Comparison of ENCODE assay signal across 1 cellular context in the genomic region with DNA sequence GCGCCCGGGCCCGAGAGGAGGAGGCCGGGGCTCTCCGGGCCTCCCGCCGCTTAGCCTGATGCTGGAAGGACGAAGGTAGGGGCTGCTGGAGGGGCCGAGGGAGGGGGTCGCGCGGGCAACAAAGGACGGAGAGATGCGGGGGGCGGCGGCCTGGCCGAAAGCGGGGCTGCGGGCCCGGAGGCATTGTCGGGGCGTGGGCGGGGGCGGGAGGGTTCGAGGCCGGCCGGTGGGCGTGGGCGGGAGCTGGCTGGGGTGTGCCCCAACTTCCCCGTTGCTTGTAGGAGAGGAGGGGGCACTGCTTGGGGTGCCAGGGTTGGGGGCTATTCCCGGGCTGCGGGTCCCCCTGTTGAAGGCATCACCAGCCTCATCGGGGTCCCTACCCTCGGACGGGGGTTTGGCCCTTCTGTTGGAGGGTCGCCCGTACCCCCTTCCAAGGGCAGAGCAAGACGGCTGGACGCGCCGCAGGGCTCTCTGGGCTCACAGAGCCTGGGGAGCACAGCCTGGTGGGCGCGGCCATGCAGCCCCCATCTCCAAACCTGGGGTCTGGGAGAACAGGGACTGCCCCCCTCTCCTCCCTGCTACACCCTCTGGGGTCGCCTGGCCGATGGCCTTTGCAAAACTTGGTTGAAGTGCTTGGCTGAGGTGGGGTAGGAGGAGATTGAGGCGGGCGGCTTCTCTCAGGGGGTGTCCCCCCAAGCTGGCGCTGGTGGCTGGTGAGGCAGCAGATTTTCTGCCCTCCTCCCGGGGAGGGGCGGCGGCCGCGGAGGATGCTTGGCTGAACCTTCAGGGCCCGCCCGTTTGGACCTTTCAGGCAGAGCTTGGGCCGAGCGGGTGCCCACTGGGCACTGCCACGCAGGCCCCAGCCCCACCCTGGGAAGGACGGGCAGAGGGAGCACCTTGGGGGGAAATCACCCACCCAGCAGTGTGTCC.
A peak's percentile ranks its signal among the peaks of the same experiment; 100 is the strongest.
TF ChIP-seq lines count a peak whose summit lies in the region.

No MANE protein-coding gene starts in this region.

TF ChIP-seq in HepG2, 621 proteins besides CTCF, POLR2A, EP300 and RAD21 (continued from another document and continues in another):
- no peak for TF ChIP-seq ZNF441 (CRISPR knock-in tag; IDR thresholded peaks at IDR 0.05; ENCODE audit: borderline replicate concordance)
- TF ChIP-seq, protein P1, sequence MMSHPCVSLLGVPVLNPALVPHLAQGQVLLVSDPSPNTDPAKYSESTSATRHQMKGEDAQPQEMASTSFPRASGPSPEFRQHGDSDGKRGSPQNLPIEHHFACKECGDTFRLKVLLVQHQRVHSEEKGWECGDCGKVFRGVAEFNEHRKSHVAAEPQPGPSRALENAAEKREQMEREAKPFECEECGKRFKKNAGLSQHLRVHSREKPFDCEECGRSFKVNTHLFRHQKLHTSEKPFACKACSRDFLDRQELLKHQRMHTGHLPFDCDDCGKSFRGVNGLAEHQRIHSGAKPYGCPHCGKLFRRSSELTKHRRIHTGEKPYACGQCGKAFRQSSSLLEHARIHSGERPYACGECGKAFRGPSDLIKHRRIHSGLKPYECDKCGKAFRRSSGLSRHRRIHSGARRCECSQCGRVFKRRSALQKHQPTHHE (CRISPR knock-in tag; IDR thresholded peaks at IDR 0.05; ENCODE audit: borderline replicate concordance) = no peak
- no peak for TF ChIP-seq ZFP36L2 (CRISPR knock-in tag; IDR thresholded peaks at IDR 0.05)
- TF ChIP-seq, protein P2, sequence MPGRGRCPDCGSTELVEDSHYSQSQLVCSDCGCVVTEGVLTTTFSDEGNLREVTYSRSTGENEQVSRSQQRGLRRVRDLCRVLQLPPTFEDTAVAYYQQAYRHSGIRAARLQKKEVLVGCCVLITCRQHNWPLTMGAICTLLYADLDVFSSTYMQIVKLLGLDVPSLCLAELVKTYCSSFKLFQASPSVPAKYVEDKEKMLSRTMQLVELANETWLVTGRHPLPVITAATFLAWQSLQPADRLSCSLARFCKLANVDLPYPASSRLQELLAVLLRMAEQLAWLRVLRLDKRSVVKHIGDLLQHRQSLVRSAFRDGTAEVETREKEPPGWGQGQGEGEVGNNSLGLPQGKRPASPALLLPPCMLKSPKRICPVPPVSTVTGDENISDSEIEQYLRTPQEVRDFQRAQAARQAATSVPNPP (CRISPR knock-in tag; IDR thresholded peaks at IDR 0.05) = no peak
- TF ChIP-seq, protein P3, sequence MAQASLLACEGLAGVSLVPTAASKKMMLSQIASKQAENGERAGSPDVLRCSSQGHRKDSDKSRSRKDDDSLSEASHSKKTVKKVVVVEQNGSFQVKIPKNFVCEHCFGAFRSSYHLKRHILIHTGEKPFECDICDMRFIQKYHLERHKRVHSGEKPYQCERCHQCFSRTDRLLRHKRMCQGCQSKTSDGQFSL (CRISPR knock-in tag; IDR thresholded peaks at IDR 0.05) = 0 out of 2 replicates have a peak, but pooled peaks have one; percentile 47
- TF ChIP-seq ZNF562 (CRISPR knock-in tag; IDR thresholded peaks at IDR 0.05; ENCODE audit: borderline replicate concordance) = no peak
- TF ChIP-seq, protein P4, sequence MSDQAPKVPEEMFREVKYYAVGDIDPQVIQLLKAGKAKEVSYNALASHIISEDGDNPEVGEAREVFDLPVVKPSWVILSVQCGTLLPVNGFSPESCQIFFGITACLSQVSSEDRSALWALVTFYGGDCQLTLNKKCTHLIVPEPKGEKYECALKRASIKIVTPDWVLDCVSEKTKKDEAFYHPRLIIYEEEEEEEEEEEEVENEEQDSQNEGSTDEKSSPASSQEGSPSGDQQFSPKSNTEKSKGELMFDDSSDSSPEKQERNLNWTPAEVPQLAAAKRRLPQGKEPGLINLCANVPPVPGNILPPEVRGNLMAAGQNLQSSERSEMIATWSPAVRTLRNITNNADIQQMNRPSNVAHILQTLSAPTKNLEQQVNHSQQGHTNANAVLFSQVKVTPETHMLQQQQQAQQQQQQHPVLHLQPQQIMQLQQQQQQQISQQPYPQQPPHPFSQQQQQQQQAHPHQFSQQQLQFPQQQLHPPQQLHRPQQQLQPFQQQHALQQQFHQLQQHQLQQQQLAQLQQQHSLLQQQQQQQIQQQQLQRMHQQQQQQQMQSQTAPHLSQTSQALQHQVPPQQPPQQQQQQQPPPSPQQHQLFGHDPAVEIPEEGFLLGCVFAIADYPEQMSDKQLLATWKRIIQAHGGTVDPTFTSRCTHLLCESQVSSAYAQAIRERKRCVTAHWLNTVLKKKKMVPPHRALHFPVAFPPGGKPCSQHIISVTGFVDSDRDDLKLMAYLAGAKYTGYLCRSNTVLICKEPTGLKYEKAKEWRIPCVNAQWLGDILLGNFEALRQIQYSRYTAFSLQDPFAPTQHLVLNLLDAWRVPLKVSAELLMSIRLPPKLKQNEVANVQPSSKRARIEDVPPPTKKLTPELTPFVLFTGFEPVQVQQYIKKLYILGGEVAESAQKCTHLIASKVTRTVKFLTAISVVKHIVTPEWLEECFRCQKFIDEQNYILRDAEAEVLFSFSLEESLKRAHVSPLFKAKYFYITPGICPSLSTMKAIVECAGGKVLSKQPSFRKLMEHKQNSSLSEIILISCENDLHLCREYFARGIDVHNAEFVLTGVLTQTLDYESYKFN (CRISPR knock-in tag; conservative IDR thresholded peaks at IDR 0.05) = no peak
- TF ChIP-seq, protein P5, sequence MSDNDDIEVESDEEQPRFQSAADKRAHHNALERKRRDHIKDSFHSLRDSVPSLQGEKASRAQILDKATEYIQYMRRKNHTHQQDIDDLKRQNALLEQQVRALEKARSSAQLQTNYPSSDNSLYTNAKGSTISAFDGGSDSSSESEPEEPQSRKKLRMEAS (IDR thresholded peaks at IDR 0.05) = peak; percentile 7; the same call in 1 of the 2 replicates
- 0 out of 2 replicates have a peak, but pooled peaks have one; percentile 32 for TF ChIP-seq ATF7-NPFF (CRISPR knock-in tag; IDR thresholded peaks at IDR 0.05; ENCODE audit: low read depth)
- TF ChIP-seq, protein P6, sequence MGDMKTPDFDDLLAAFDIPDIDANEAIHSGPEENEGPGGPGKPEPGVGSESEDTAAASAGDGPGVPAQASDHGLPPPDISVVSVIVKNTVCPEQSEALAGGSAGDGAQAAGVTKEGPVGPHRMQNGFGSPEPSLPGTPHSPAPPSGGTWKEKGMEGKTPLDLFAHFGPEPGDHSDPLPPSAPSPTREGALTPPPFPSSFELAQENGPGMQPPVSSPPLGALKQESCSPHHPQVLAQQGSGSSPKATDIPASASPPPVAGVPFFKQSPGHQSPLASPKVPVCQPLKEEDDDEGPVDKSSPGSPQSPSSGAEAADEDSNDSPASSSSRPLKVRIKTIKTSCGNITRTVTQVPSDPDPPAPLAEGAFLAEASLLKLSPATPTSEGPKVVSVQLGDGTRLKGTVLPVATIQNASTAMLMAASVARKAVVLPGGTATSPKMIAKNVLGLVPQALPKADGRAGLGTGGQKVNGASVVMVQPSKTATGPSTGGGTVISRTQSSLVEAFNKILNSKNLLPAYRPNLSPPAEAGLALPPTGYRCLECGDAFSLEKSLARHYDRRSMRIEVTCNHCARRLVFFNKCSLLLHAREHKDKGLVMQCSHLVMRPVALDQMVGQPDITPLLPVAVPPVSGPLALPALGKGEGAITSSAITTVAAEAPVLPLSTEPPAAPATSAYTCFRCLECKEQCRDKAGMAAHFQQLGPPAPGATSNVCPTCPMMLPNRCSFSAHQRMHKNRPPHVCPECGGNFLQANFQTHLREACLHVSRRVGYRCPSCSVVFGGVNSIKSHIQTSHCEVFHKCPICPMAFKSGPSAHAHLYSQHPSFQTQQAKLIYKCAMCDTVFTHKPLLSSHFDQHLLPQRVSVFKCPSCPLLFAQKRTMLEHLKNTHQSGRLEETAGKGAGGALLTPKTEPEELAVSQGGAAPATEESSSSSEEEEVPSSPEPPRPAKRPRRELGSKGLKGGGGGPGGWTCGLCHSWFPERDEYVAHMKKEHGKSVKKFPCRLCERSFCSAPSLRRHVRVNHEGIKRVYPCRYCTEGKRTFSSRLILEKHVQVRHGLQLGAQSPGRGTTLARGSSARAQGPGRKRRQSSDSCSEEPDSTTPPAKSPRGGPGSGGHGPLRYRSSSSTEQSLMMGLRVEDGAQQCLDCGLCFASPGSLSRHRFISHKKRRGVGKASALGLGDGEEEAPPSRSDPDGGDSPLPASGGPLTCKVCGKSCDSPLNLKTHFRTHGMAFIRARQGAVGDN (CRISPR knock-in tag; IDR thresholded peaks at IDR 0.05) = peak; percentile 35
- TF ChIP-seq, protein P7, sequence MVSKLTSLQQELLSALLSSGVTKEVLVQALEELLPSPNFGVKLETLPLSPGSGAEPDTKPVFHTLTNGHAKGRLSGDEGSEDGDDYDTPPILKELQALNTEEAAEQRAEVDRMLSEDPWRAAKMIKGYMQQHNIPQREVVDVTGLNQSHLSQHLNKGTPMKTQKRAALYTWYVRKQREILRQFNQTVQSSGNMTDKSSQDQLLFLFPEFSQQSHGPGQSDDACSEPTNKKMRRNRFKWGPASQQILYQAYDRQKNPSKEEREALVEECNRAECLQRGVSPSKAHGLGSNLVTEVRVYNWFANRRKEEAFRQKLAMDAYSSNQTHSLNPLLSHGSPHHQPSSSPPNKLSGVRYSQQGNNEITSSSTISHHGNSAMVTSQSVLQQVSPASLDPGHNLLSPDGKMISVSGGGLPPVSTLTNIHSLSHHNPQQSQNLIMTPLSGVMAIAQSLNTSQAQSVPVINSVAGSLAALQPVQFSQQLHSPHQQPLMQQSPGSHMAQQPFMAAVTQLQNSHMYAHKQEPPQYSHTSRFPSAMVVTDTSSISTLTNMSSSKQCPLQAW (CRISPR knock-in tag; IDR thresholded peaks at IDR 0.05) = peak; percentile 63; the same call in 1 of the 2 replicates
- no peak for TF ChIP-seq ERF (CRISPR knock-in tag; IDR thresholded peaks at IDR 0.05)
- no peak for TF ChIP-seq NFE2L2 (IDR thresholded peaks at IDR 0.05; ENCODE audit: low read length)
- TF ChIP-seq DPF2 (CRISPR knock-in tag; IDR thresholded peaks at IDR 0.05; ENCODE audit: borderline replicate concordance, low read depth) = no peak
- no peak for TF ChIP-seq ATRX (CRISPR knock-in tag; IDR thresholded peaks at IDR 0.05; ENCODE audit: borderline replicate concordance)
- TF ChIP-seq ZNF362 (CRISPR knock-in tag; IDR thresholded peaks at IDR 0.05; ENCODE audit: borderline replicate concordance) = no peak
- no peak for TF ChIP-seq YEATS4 (CRISPR knock-in tag; IDR thresholded peaks at IDR 0.05; ENCODE audit: borderline replicate concordance)
- TF ChIP-seq POLR2AphosphoS2 (IDR thresholded peaks at IDR 0.05; ENCODE audit: low read depth, low read length) = no peak
- no peak for TF ChIP-seq DNMT1 (CRISPR knock-in tag; IDR thresholded peaks at IDR 0.05)
- TF ChIP-seq HDAC1 (CRISPR knock-in tag; IDR thresholded peaks at IDR 0.05) = peak; percentile 18; the same call in 1 of the 2 replicates
- no peak for TF ChIP-seq ETV6 (CRISPR knock-in tag; conservative IDR thresholded peaks at IDR 0.05)
- TF ChIP-seq ZNF652 (CRISPR knock-in tag; IDR thresholded peaks at IDR 0.05; ENCODE audit: borderline replicate concordance, low read depth) = no peak
- TF ChIP-seq ZNF142 (CRISPR knock-in tag; IDR thresholded peaks at IDR 0.05) = peak; percentile 92
- no peak for TF ChIP-seq SKI (IDR thresholded peaks at IDR 0.05; ENCODE audit: partially characterized antibody)
- no peak for TF ChIP-seq ZBTB20 (CRISPR knock-in tag; IDR thresholded peaks at IDR 0.05; ENCODE audit: borderline replicate concordance, low read depth)
- TF ChIP-seq LCORL (IDR thresholded peaks at IDR 0.05) = no peak
- TF ChIP-seq LCORL (CRISPR knock-in tag; IDR thresholded peaks at IDR 0.05) = no peak
- no peak for TF ChIP-seq GATAD2A (CRISPR knock-in tag; IDR thresholded peaks at IDR 0.05)
